In the genomic region with DNA sequence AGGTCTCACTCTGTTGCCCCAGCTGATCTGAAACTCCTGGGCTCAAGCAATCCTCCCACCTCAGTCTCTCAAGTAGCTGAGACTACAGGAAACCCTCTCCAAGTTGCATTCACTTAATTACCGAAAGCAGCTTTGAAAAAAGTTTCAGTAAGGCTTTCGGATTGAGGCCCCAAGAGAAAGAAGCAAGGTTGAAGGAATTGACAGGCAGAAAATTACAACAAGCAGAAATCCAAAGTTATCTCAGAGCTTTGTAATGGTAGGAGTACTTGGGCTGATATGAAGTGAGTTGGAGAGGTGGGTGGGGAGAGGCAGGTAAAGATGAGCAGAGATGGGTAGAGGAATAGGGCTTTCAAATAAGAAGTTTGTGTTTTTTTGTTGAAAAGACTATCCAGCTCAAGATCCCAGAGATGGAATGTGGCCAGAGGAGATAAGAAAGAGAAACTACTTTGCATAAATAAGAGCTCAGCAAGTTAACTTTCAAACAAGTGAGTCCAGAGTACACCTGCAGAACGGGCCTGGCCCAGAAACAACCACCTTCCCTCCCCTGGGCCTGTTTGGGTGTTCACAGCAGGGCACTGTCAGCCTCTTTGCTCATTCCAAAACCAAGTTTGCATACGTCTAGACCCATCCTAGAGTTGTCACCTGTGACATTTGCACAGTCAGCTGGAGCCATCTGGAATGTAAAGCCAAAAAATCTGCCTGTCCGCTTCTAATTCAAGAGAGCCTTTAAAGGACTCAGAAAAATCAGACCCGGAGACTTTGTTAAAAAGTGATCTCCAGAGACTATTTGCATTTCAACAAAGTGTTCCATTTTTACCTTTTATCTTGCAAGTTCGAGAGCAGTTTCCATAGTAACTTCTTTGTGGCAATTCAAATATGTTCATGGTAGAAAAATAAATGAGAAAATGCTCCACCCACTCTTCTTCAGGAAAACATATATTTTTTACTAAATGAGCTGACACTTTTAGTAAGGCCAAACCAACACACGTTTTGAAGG, we compare ENCODE assay signal across 8 cellular contexts. TPM values are rescaled to one million over a fixed set of nuclear protein-coding genes. Genes with fewer than 3 reads are reported as not detected.
DNase-seq lines count a peak whose midpoint lies in the region; ATAC-seq, FAIRE-seq and TF ChIP-seq lines count a peak whose summit lies in the region.

No MANE protein-coding gene starts in this region.

- peaks cover 3% of the 10 kb centered on the region for H3K36me3 Mint-ChIP-seq in activated naive CD4-positive, alpha-beta T cell treated with anti-CD3 and anti-CD28 coated beads, Interleukin-2, amount 50 U/mL, for 24 hours

- H3K27ac Mint-ChIP-seq in activated naive CD4-positive, alpha-beta T cell treated with anti-CD3 and anti-CD28 coated beads, Interleukin-2, amount 50 U/mL, for 24 hours: peak overlapping the region; percentile 47

- H3K4me3 ChIP-seq in left ventricle myocardium inferior: no peak overlapping the region
- H3K4me3 ChIP-seq in breast epithelium: no peak overlapping the region

- no peaks in the 10 kb centered on the region for H3K27me3 ChIP-seq in left ventricle myocardium inferior (ENCODE audit: low read depth)
- H3K27me3 ChIP-seq in breast epithelium: no peaks in the 10 kb centered on the region

- H3K27ac ChIP-seq in left ventricle myocardium inferior (replicated peaks): no peak overlapping the region
- H3K27ac ChIP-seq in breast epithelium: no peak overlapping the region

- TF ChIP-seq CTCF in left ventricle myocardium inferior (IDR thresholded peaks at IDR 0.05; ENCODE audit: borderline replicate concordance) (no peak), breast epithelium (IDR thresholded peaks at IDR 0.05) (no peak)

- H3K36me3 ChIP-seq in left ventricle myocardium inferior (no peaks in the 10 kb centered on the region), breast epithelium (no peaks in the 10 kb centered on the region)

- DNase-seq in ELF-1 (ENCODE audit: low read depth, low spot score): peak; percentile 54
- no peak for DNase-seq in left ventricle myocardium inferior
- DNase-seq in urothelium cell line (ENCODE audit: low spot score): no peak
- no peak for DNase-seq in NCI-H2196 treated with DMSO at 0.1 percent for 48 hours (lab: John Stamatoyannopoulos, UW; ENCODE audit: unreplicated experiment)
- DNase-seq in breast epithelium (ENCODE audit: low spot score in 2 of 2): no peak

- H3K4me1 ChIP-seq in left ventricle myocardium inferior (peaks cover 32% of the 10 kb centered on the region), breast epithelium (no peaks in the 10 kb centered on the region)

- TF ChIP-seq POLR2A in breast epithelium (IDR thresholded peaks at IDR 0.05): no peak

- no peaks in the 10 kb centered on the region for H3K27me3 Mint-ChIP-seq in activated naive CD4-positive, alpha-beta T cell treated with anti-CD3 and anti-CD28 coated beads, Interleukin-2, amount 50 U/mL, for 24 hours

- intact Hi-C loops in left ventricle myocardium inferior (cut with micrococcal nuclease) (no loop called here), breast epithelium (cut with DNase I; ENCODE audit: low total_unique reads) (no loop called here)

- no peak for FAIRE-seq in urothelium cell line (lab: Jason Lieb, UNC)

- ATAC-seq in GM19395 (IDR thresholded peaks at IDR 0.05; ENCODE audit: unreplicated experiment) (peak; percentile 84), HG03108 (IDR thresholded peaks at IDR 0.05; ENCODE audit: unreplicated experiment) (peak; percentile 61)

- H3K4me3 Mint-ChIP-seq in activated naive CD4-positive, alpha-beta T cell treated with anti-CD3 and anti-CD28 coated beads, Interleukin-2, amount 50 U/mL, for 24 hours: peak overlapping the region; percentile 49

- H3K9me3 ChIP-seq in left ventricle myocardium inferior (replicated peaks) (no peaks in the 10 kb centered on the region), breast epithelium (no peaks in the 10 kb centered on the region)

- no peaks in the 10 kb centered on the region for H3K9me3 Mint-ChIP-seq in activated naive CD4-positive, alpha-beta T cell treated with anti-CD3 and anti-CD28 coated beads, Interleukin-2, amount 50 U/mL, for 24 hours

- H3K4me1 Mint-ChIP-seq in activated naive CD4-positive, alpha-beta T cell treated with anti-CD3 and anti-CD28 coated beads, Interleukin-2, amount 50 U/mL, for 24 hours: peaks cover 60% of the 10 kb centered on the region

RNA-seq across cellular contexts. Expression of gene CLINT1, which starts 2.3 kb away (rescaled TPM):
- 48.6 TPM for total RNA-seq in left ventricle myocardium inferior
- 100 to 1,000 TPM in 1 of 3 donors, 10 to 100 TPM in 2; 86.5 to 157 (median 89.5) TPM for total RNA-seq in breast epithelium
